In genomic region chr3:110362756-110363155, GRCh38 we compare ENCODE assay signal across 29 cellular contexts.
"Had no signal": no experiment of that assay in that cellular context is flagged by ENCODE, and none has a peak within 500 bp of the region (broad histone marks: within the 10 kb centered on the region; RNA-seq: fewer than 3 reads in every experiment).

No MANE protein-coding gene starts in this region.

- H3K27me3 ChIP-seq: adrenal gland, ascending aorta, brain microvascular endothelial cell, spleen, testis, transverse colon had no signal

- DNase-seq: activated CD4-positive, alpha-beta T cell treated with anti-CD3 and anti-CD28 coated beads for 48 hours; activated CD4-positive, alpha-beta T cell treated with anti-CD3 and anti-CD28 coated beads, Interleukin-2, amount 50 U/mL, for 48 hours; activated CD8-positive, alpha-beta memory T cell treated with anti-CD3 and anti-CD28 coated beads, Interleukin-2, amount 50 U/mL, for 4 hours; activated effector memory CD4-positive, alpha-beta T cell treated with anti-CD3 and anti-CD28 coated beads, Interleukin-2, amount 50 U/mL, for 16 hours; activated naive CD4-positive, alpha-beta T cell treated with anti-CD3 and anti-CD28 coated beads for 36 hours; activated naive CD8-positive, alpha-beta T cell treated with anti-CD3 and anti-CD28 coated beads for 36 hours; activated T-cell treated with anti-CD3 and anti-CD28 coated beads, Interleukin-2, amount 50 U/mL, for 1 hour; adrenal gland; brain microvascular endothelial cell; cortex of kidney; effector memory CD8-positive, alpha-beta T cell; head of caudate nucleus; hypothalamus; immature natural killer cell; kidney; midbrain; naive thymus-derived CD8-positive, alpha-beta T cell; nucleus accumbens; right cardiac atrium; spleen; stimulated activated CD4-positive, alpha-beta T cell treated with anti-CD3 and anti-CD28 coated beads, Interleukin-2, amount 100 ng/mL, for 48 hours; stimulated activated naive CD4-positive, alpha-beta T cell treated with Interleukin-2 at 50 U/mL for 16 hours; T-helper 17 cell; T1000; testis; transverse colon; WERI-Rb-1 had no signal

- ATAC-seq: activated CD4-positive, CD25-positive, alpha-beta regulatory T cell treated with anti-CD3 and anti-CD28 coated beads, Interleukin-2, amount 50 U/mL, for 24 hours; effector memory CD8-positive, alpha-beta T cell; naive thymus-derived CD8-positive, alpha-beta T cell; right cardiac atrium; T-helper 17 cell had no signal

- H3K4me1 ChIP-seq: adrenal gland, ascending aorta, spleen, transverse colon had no signal

- H3K4me3 ChIP-seq: adrenal gland, ascending aorta, spleen, testis, transverse colon had no signal

- H3K27ac ChIP-seq: adrenal gland, ascending aorta, brain microvascular endothelial cell, spleen, testis, transverse colon, WERI-Rb-1 had no signal

- H3K36me3 ChIP-seq: adrenal gland, ascending aorta, brain microvascular endothelial cell, spleen, transverse colon, WERI-Rb-1 had no signal

- H3K9me3 ChIP-seq: adrenal gland, ascending aorta, testis, transverse colon had no signal
